ENCODE assay signal across 17 cellular contexts in the genomic region with DNA sequence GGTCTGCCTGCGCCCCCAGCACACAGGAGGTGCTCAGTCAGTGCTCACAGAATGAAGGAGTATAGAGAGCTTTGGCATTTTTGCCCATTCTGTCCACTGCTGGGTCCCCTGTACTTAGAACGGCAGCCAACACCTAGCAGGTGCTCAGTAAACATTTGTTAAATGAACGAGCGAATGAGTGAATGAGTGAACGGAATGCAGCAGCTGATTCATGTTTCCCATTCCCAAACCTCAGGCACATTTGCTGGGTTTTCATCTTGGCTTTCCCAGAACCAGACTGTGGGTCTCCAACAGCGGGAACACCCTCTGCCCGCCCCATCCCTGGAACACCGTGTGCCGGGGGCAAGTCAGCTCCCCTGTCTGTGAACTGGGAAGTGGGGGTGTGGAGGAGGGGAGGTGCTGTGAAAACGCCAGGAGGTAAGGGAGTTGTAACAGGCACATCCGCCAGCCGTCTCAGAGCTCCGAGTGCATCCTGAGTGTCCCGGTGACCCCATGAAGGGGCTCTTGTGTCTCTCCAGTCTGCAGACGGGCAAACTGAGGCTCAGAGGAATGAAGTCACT. TPM values are rescaled to one million over a fixed set of nuclear protein-coding genes. Genes with fewer than 3 reads are reported as not detected.
DNase-seq lines count a peak whose midpoint lies in the region; ATAC-seq and TF ChIP-seq lines count a peak whose summit lies in the region.
"Had no signal": no experiment of that assay in that cellular context is flagged by ENCODE, and none has a peak within 500 bp of the region (broad histone marks: within the 10 kb centered on the region; RNA-seq: fewer than 3 reads in every experiment).

No MANE protein-coding gene starts in this region.

- H3K27me3 ChIP-seq in right lobe of liver, result no peaks in the 10 kb centered on the region
- H3K27me3 ChIP-seq: MG63, SJSA1 had no signal

- no peaks in the 10 kb centered on the region for H3K4me1 ChIP-seq in HEK293 (ENCODE audit: control insufficient read depth, insufficient read depth, low read length)
- peaks cover 0 to 32% (median 15%) of the 10 kb centered on the region in 4 donors for H3K4me1 ChIP-seq in right lobe of liver
- H3K4me1 ChIP-seq: SJSA1 had no signal

- no peaks in the 10 kb centered on the region for H3K4me1 Mint-ChIP-seq in mesothelial cell of epicardium
- H3K4me1 Mint-ChIP-seq: IgD-negative memory B cell had no signal

- DNase-seq in right lobe of liver, result no peak
- no peak for DNase-seq in NCI-H2227 treated with DMSO at 0.1 percent for 48 hours (lab: John Stamatoyannopoulos, UW)
- no peak for DNase-seq in mesothelial cell of epicardium (ENCODE audit: low spot score in 2 of 2, unreplicated experiment in 2 of 2)
- DNase-seq: C1 segment of cervical spinal cord, DMS79, Karpas-422, MG63, NCI-H1048, NCI-H1436, NCI-H1930 had no signal

- no peak for TF ChIP-seq CTCF in HEK293 (tag by site-specific recombination; IDR thresholded peaks at IDR 0.05)
- no peak for TF ChIP-seq CTCF in right lobe of liver (IDR thresholded peaks at IDR 0.05)
- TF ChIP-seq CTCF in mesothelial cell of epicardium (IDR thresholded peaks at IDR 0.05; ENCODE audit: unreplicated experiment), result no peak

- POLR2A ChIA-PET in HEK293 (lab: Yijun Ruan, JAX), result no interaction called here

- H3K27ac ChIP-seq in HEK293 (ENCODE audit: extremely low read depth, low read depth, low read length), result no peak overlapping the region
- peak overlapping the region; percentile 54 for H3K27ac ChIP-seq in angular gyrus (ENCODE audit: low read depth, low read length)
- H3K27ac ChIP-seq in right lobe of liver, result peak overlapping the region; percentile 44 to 81 (median 71)
- H3K27ac ChIP-seq in temporal lobe (ENCODE audit: low read depth, low read length), result peak overlapping the region; percentile 17
- H3K27ac ChIP-seq: SJSA1 had no signal

- H3K27me3 Mint-ChIP-seq in mesothelial cell of epicardium (ENCODE audit: low read depth), result no peaks in the 10 kb centered on the region
- H3K27me3 Mint-ChIP-seq: IgD-negative memory B cell had no signal

- ATAC-seq in right lobe of liver, result peak in 1 of 4 donors; percentile 6
- no peak for ATAC-seq in HG03135 (IDR thresholded peaks at IDR 0.05; ENCODE audit: unreplicated experiment)
- ATAC-seq: Panc1 had no signal

- H3K9me3 ChIP-seq in HEK293 (ENCODE audit: control insufficient read depth, insufficient read depth, low read depth, low read length) (no peaks in the 10 kb centered on the region), right lobe of liver (no peaks in the 10 kb centered on the region)
- H3K9me3 ChIP-seq: MG63, SJSA1 had no signal

- peaks cover 29% of the 10 kb centered on the region for H3K36me3 Mint-ChIP-seq in mesothelial cell of epicardium

- H3K27ac Mint-ChIP-seq in mesothelial cell of epicardium, result no peak overlapping the region
- H3K27ac Mint-ChIP-seq: IgD-negative memory B cell had no signal

- H3K9me3 Mint-ChIP-seq in mesothelial cell of epicardium, result no peaks in the 10 kb centered on the region
- H3K9me3 Mint-ChIP-seq: IgD-negative memory B cell had no signal

- H3K36me3 ChIP-seq in HEK293 (ENCODE audit: control insufficient read depth in 2 of 2, insufficient read depth in 1 of 2, low read length in 2 of 2) (peaks cover 7 to 41% of the 10 kb centered on the region in 2 experiments; a peak in 2 of 3 replicates), right lobe of liver (peaks cover 0 to 31% (median 18%) of the 10 kb centered on the region in 4 donors)
- H3K36me3 ChIP-seq: SJSA1 had no signal

- CTCF ChIA-PET in HEK293 (lab: Yijun Ruan, JAX), result interaction anchor here (1.0 kb wide), 1 partner anchor 90 kb away, joined by 3 read pairs; no protein-coding TSS in a partner anchor

- 73% methylated on average over 7 of the region's 15 CpGs for WGBS in right lobe of liver (ENCODE audit: insufficient coverage, low coverage, low lambda C conversion rate, missing lambda C conversion rate)

- H3K4me3 Mint-ChIP-seq in mesothelial cell of epicardium, result no peak overlapping the region

- intact Hi-C loops in right lobe of liver (cut with DNase I), result no loop called here

- TF ChIP-seq POLR2A in right lobe of liver (IDR thresholded peaks at IDR 0.05), result no peak

- no peak overlapping the region for H3K4me3 ChIP-seq in HEK293 (ENCODE audit: low read depth, low read length)
- H3K4me3 ChIP-seq in right lobe of liver, result no peak overlapping the region
- H3K4me3 ChIP-seq: MG63, SJSA1 had no signal

TF ChIP-seq in HEK293, 187 proteins besides CTCF, POLR2A, EP300 and RAD21:
- TF ChIP-seq ZNF623 (tag by site-specific recombination; IDR thresholded peaks at IDR 0.05), result no peak
- TF ChIP-seq ZBTB20 (tag by site-specific recombination; IDR thresholded peaks at IDR 0.05), result no peak
- peak; percentile 51; the same call in 1 of the 2 replicates for TF ChIP-seq ZSCAN16 (tag by site-specific recombination; IDR thresholded peaks at IDR 0.05)
- TF ChIP-seq ZNF664 (tag by site-specific recombination; IDR thresholded peaks at IDR 0.05), result 0 out of 2 replicates have a peak, but pooled peaks have one; percentile 41

RNA-seq across cellular contexts. Expression of a gene that starts 47.3 kb away (rescaled TPM):
- total RNA-seq in right lobe of liver (100 to 1,000 TPM; 128 to 359 (median 214) TPM), temporal lobe (12.5 TPM), mesothelial cell of epicardium (40.2 to 43.3 TPM (median 40.4 TPM) in 3 replicates)
